Comparison of ENCODE assay signal across 15 cellular contexts in genomic region chr1:245060684-245061374, GRCh38.
DNase-seq lines count a peak whose midpoint lies in the region; ATAC-seq and TF ChIP-seq lines count a peak whose summit lies in the region.
"Had no signal": no experiment of that assay in that cellular context is flagged by ENCODE, and none has a peak within 500 bp of the region (broad histone marks: within the 10 kb centered on the region; RNA-seq: fewer than 3 reads in every experiment).

No MANE protein-coding gene starts in this region.

- TF ChIP-seq CTCF in Peyer's patch (IDR thresholded peaks at IDR 0.05), result no peak
- TF ChIP-seq CTCF in transverse colon (IDR thresholded peaks at IDR 0.05), result no peak
- no peak for TF ChIP-seq CTCF in gastrocnemius medialis (IDR thresholded peaks at IDR 0.05 in 4 of 5, conservative IDR thresholded peaks at IDR 0.05 in 1 of 5)

- DNase-seq in NCI-H2029 (lab: John Stamatoyannopoulos, UW) (peak; percentile 11), NCI-H2029 treated with DMSO at 0.1 percent for 48 hours (lab: John Stamatoyannopoulos, UW) (no peak), Peyer's patch (peak in 2 of 3 donors; percentile 75), fibroblast of the conjunctiva (ENCODE audit: low read depth) (peak; percentile 38), transverse colon (peak; percentile 83), gastrocnemius medialis (no peak), 8988T (no peak), ecto neural progenitor cell (ENCODE audit: low spot score) (no peak)
- DNase-seq: ACHN; activated CD4-positive, alpha-beta T cell treated with anti-CD3 and anti-CD28 coated beads, Interleukin-2, amount 50 U/mL, for 1 hour; brain microvascular endothelial cell; erythroblast; immature natural killer cell; tibial artery had no signal

- TF ChIP-seq EP300 in transverse colon (IDR thresholded peaks at IDR 0.05; ENCODE audit: low read depth), result no peak

- intact Hi-C loops in transverse colon (cut with DNase I; ENCODE audit: low total_unique reads) (no loop called here), gastrocnemius medialis (cut with DNase I; ENCODE audit: low total_unique reads) (no loop called here)

- peaks cover 0 to 9% (median 0%) of the 10 kb centered on the region in 4 donors for H3K4me1 ChIP-seq in Peyer's patch
- peaks cover 0 to 18% (median 5%) of the 10 kb centered on the region in 4 donors for H3K4me1 ChIP-seq in transverse colon
- H3K4me1 ChIP-seq in gastrocnemius medialis, result no peaks in the 10 kb centered on the region
- H3K4me1 ChIP-seq: tibial artery had no signal

- no peak for ATAC-seq in gastrocnemius medialis
- ATAC-seq: natural killer cell treated with Interleukin-12 subunit alpha and Interleukin-12 subunit beta and Interleukin-15 and Interleukin-18, amount 100 ng/mL, for 72 hours had no signal

- H3K27me3 ChIP-seq in Peyer's patch (no peaks in the 10 kb centered on the region), transverse colon (no peaks in the 10 kb centered on the region), gastrocnemius medialis (no peaks in the 10 kb centered on the region)
- H3K27me3 ChIP-seq: brain microvascular endothelial cell, tibial artery had no signal

- 33 to 43% methylated on average over 6 of the region's 6 CpGs for WGBS in transverse colon (ENCODE audit: low coverage in 1 of 2), 2 donors

- H3K27ac ChIP-seq in Peyer's patch (no peak overlapping the region), transverse colon (peak overlapping the region in 2 of 4 donors; percentile 27 to 47), gastrocnemius medialis (no peak overlapping the region)
- H3K27ac ChIP-seq: brain microvascular endothelial cell, tibial artery had no signal

- H3K4me3 ChIP-seq in Peyer's patch, result no peak overlapping the region
- no peak overlapping the region for H3K4me3 ChIP-seq in transverse colon
- no peak overlapping the region for H3K4me3 ChIP-seq in gastrocnemius medialis
- H3K4me3 ChIP-seq: tibial artery had no signal

- in situ Hi-C loops in transverse colon (cut with MboI; ENCODE audit: low pct_ligation_motif_present in 1 of 4, low pct_unique_long_range_greater_than_20kb in 1 of 4, low sequenced_read_pairs in 3 of 4), result no loop called here
- in situ Hi-C loops in gastrocnemius medialis (cut with MboI; ENCODE audit: low sequenced_read_pairs in 4 of 4), result no loop called here

- no peak for TF ChIP-seq POLR2A in Peyer's patch (IDR thresholded peaks at IDR 0.05)
- no peak for TF ChIP-seq POLR2A in transverse colon (IDR thresholded peaks at IDR 0.05)
- no peak for TF ChIP-seq POLR2A in gastrocnemius medialis (IDR thresholded peaks at IDR 0.05)

- H3K9me3 ChIP-seq in Peyer's patch (no peaks in the 10 kb centered on the region), transverse colon (no peaks in the 10 kb centered on the region), gastrocnemius medialis (no peaks in the 10 kb centered on the region)
- H3K9me3 ChIP-seq: tibial artery had no signal

- H3K36me3 ChIP-seq in Peyer's patch, result no peaks in the 10 kb centered on the region
- no peaks in the 10 kb centered on the region for H3K36me3 ChIP-seq in transverse colon
- no peaks in the 10 kb centered on the region for H3K36me3 ChIP-seq in gastrocnemius medialis
- H3K36me3 ChIP-seq: brain microvascular endothelial cell had no signal

Comparison
In these comparisons a context has a peak if more than half of its experiments do, and no peak if none do; other contexts are left out.
1. DNase-seq: peak in NCI-H2029 (single experiment), Peyer's patch (2 of 3), fibroblast of the conjunctiva (single experiment) and transverse colon (single experiment); none in NCI-H2029 treated with DMSO at 0.1 percent for 48 hours (single experiment), gastrocnemius medialis (0 of 2), 8988T (single experiment) and ecto neural progenitor cell (single experiment).